Comparison of ENCODE assay signal across 1 cellular context in the genomic region with DNA sequence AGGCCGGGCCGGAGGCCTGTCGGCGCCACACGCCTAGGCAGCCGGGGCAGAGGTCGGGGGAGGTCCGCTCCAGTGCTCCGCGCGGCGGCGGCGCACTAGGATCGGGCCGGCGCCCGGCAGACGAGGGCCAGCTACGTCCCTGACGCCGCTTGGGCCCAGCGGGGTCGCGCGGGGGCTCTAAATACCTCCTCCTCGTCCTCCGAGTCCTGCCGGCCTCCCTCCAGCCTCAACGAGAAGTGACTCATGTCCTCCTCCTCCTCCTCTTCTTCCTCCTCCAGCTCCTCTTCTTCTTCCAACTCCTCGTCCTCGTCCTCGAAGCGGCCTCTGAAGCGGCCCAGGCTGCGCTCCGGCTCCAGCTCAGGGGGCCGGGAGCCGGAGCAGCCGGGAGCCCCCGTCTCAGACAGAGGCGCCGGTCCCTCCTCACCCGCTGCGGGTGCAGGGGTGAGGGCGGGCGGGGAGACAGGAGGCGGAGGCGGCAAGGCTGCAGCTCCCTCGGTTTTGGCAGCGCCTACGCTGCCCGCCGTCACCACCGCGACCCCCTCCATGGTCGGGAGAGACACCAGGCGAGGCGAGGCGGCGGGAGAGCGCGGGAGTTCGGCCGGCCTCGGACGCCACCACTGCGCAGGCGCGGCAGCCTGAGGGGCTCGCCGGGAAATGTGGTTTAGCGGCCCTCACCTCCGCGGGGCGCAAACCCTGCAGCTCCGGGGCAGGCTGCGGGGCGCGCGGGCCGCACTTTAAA.
TF ChIP-seq lines count a peak whose summit lies in the region.

TSS of gene PCGF6 (minus strand) at position 619 of the 739 bp plus-strand sequence. CDS start at position 545, 74 bp downstream.

TF ChIP-seq in K562, 482 proteins besides CTCF, POLR2A, EP300 and RAD21 (continued from another document and continues in another):
- TF ChIP-seq E2F8 (IDR thresholded peaks at IDR 0.05; ENCODE audit: low read depth, partially characterized antibody) (peak; percentile 64), TEAD1 (CRISPR knock-in tag; IDR thresholded peaks at IDR 0.05) (no peak), TBP (optimal IDR thresholded peaks at IDR 0.05; ENCODE audit: low read depth, low read length) (peak; percentile 42), NR2C2 (CRISPR knock-in tag; IDR thresholded peaks at IDR 0.05) (no peak), NR2C2 (tag; IDR thresholded peaks at IDR 0.05) (peak; percentile 53), HSF4 (CRISPR knock-in tag; IDR thresholded peaks at IDR 0.05; ENCODE audit: borderline replicate concordance) (no peak), SREBF1 (IDR thresholded peaks at IDR 0.05; ENCODE audit: borderline replicate concordance, low read depth, low read length) (no peak), ZNF212 (CRISPR knock-in tag; IDR thresholded peaks at IDR 0.05) (no peak), MCM7 (IDR thresholded peaks at IDR 0.05) (no peak), ZSCAN29 (IDR thresholded peaks at IDR 0.05) (no peak), HCFC1 (IDR thresholded peaks at IDR 0.05; ENCODE audit: low read depth, low read length) (peak; percentile 84), GTF2E2 (tag; IDR thresholded peaks at IDR 0.05) (peak; percentile 46; the same call in 1 of the 2 replicates), SNRNP70 (optimal IDR thresholded peaks at IDR 0.05; ENCODE audit: low read depth, low read length) (no peak), TCFL5 (CRISPR knock-in tag; conservative IDR thresholded peaks at IDR 0.05) (no peak), RBM14 (IDR thresholded peaks at IDR 0.05; ENCODE audit: borderline replicate concordance, insufficient read depth, low read depth, low read length) (no peak), ZNF655 (CRISPR knock-in tag; IDR thresholded peaks at IDR 0.05) (no peak), HNRNPK (IDR thresholded peaks at IDR 0.05; ENCODE audit: low read depth, low read length, poor library complexity, severe bottlenecking) (no peak), GTF2A2 (tag; IDR thresholded peaks at IDR 0.05) (no peak), MTA1 (IDR thresholded peaks at IDR 0.05; ENCODE audit: borderline replicate concordance) (no peak), HDAC6 (IDR thresholded peaks at IDR 0.05; ENCODE audit: low read depth, low read length) (no peak), HNRNPLL (IDR thresholded peaks at IDR 0.05; ENCODE audit: low read depth, low read length, poor library complexity, severe bottlenecking) (no peak), ZNF592 (IDR thresholded peaks at IDR 0.05) (0 out of 2 replicates have a peak, but pooled peaks have one; percentile 42), RBM34 (IDR thresholded peaks at IDR 0.05; ENCODE audit: borderline replicate concordance, insufficient read depth, low read length) (0 out of 2 replicates have a peak, but pooled peaks have one; percentile 36), SMARCC2 (IDR thresholded peaks at IDR 0.05; ENCODE audit: low read depth) (no peak), RBFOX2 (IDR thresholded peaks at IDR 0.05; ENCODE audit: low read depth, low read length) (peak; percentile 88), TFAP4 (CRISPR knock-in tag; IDR thresholded peaks at IDR 0.05; ENCODE audit: borderline replicate concordance) (peak; percentile 59; the same call in 1 of the 2 replicates), FOXA1 (IDR thresholded peaks at IDR 0.05; ENCODE audit: borderline replicate concordance) (no peak), XRCC5 (IDR thresholded peaks at IDR 0.05; ENCODE audit: low read depth, low read length) (no peak), ATF1 (CRISPR knock-in tag; IDR thresholded peaks at IDR 0.05) (no peak), ATF1 (tag; IDR thresholded peaks at IDR 0.05) (no peak; the same call in 1 of the 2 replicates), ZNF764 (CRISPR knock-in tag; IDR thresholded peaks at IDR 0.05; ENCODE audit: low read depth) (no peak), CCNT2 (IDR thresholded peaks at IDR 0.05; ENCODE audit: borderline replicate concordance, extremely low read depth, insufficient read length, low read depth, low read length) (no peak), MEIS2 (IDR thresholded peaks at IDR 0.05; ENCODE audit: partially characterized antibody) (peak; percentile 62), PTRF (tag; IDR thresholded peaks at IDR 0.05) (no peak), LARP7 (IDR thresholded peaks at IDR 0.05) (no peak), RHOXF2B (CRISPR knock-in tag; conservative IDR thresholded peaks at IDR 0.05) (no peak), U2AF2 (optimal IDR thresholded peaks at IDR 0.05; ENCODE audit: low read depth, low read length) (no peak)
- TF ChIP-seq, protein P1, sequence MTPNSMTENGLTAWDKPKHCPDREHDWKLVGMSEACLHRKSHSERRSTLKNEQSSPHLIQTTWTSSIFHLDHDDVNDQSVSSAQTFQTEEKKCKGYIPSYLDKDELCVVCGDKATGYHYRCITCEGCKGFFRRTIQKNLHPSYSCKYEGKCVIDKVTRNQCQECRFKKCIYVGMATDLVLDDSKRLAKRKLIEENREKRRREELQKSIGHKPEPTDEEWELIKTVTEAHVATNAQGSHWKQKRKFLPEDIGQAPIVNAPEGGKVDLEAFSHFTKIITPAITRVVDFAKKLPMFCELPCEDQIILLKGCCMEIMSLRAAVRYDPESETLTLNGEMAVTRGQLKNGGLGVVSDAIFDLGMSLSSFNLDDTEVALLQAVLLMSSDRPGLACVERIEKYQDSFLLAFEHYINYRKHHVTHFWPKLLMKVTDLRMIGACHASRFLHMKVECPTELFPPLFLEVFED (CRISPR knock-in tag; conservative IDR thresholded peaks at IDR 0.05), result no peak
- TF ChIP-seq, protein P2, sequence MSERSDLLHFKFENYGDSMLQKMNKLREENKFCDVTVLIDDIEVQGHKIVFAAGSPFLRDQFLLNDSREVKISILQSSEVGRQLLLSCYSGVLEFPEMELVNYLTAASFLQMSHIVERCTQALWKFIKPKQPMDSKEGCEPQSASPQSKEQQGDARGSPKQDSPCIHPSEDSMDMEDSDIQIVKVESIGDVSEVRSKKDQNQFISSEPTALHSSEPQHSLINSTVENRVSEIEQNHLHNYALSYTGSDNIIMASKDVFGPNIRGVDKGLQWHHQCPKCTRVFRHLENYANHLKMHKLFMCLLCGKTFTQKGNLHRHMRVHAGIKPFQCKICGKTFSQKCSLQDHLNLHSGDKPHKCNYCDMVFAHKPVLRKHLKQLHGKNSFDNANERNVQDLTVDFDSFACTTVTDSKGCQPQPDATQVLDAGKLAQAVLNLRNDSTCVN (CRISPR knock-in tag; IDR thresholded peaks at IDR 0.05), result no peak
- TF ChIP-seq, protein P3, sequence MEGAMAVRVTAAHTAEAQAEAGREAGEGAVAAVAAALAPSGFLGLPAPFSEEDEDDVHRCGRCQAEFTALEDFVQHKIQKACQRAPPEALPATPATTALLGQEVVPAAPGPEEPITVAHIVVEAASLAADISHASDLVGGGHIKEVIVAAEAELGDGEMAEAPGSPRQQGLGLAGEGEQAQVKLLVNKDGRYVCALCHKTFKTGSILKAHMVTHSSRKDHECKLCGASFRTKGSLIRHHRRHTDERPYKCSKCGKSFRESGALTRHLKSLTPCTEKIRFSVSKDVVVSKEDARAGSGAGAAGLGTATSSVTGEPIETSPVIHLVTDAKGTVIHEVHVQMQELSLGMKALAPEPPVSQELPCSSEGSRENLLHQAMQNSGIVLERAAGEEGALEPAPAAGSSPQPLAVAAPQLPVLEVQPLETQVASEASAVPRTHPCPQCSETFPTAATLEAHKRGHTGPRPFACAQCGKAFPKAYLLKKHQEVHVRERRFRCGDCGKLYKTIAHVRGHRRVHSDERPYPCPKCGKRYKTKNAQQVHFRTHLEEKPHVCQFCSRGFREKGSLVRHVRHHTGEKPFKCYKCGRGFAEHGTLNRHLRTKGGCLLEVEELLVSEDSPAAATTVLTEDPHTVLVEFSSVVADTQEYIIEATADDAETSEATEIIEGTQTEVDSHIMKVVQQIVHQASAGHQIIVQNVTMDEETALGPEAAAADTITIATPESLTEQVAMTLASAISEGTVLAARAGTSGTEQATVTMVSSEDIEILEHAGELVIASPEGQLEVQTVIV (CRISPR knock-in tag; IDR thresholded peaks at IDR 0.05; ENCODE audit: borderline replicate concordance), result no peak
- TF ChIP-seq, protein P4, sequence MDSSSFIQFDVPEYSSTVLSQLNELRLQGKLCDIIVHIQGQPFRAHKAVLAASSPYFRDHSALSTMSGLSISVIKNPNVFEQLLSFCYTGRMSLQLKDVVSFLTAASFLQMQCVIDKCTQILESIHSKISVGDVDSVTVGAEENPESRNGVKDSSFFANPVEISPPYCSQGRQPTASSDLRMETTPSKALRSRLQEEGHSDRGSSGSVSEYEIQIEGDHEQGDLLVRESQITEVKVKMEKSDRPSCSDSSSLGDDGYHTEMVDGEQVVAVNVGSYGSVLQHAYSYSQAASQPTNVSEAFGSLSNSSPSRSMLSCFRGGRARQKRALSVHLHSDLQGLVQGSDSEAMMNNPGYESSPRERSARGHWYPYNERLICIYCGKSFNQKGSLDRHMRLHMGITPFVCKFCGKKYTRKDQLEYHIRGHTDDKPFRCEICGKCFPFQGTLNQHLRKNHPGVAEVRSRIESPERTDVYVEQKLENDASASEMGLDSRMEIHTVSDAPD (CRISPR knock-in tag; IDR thresholded peaks at IDR 0.05), result no peak
- TF ChIP-seq, protein P5, sequence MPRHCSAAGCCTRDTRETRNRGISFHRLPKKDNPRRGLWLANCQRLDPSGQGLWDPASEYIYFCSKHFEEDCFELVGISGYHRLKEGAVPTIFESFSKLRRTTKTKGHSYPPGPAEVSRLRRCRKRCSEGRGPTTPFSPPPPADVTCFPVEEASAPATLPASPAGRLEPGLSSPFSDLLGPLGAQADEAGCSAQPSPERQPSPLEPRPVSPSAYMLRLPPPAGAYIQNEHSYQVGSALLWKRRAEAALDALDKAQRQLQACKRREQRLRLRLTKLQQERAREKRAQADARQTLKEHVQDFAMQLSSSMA (CRISPR knock-in tag; IDR thresholded peaks at IDR 0.05), result no peak
